In genomic region chr12:12700249-12700648, GRCh38 we compare ENCODE assay signal across 32 cellular contexts. TPM values are rescaled to one million over a fixed set of nuclear protein-coding genes. Genes with fewer than 3 reads are reported as not detected.
"Had no signal": no experiment of that assay in that cellular context is flagged by ENCODE, and none has a peak within 500 bp of the region (broad histone marks: within the 10 kb centered on the region; RNA-seq: fewer than 3 reads in every experiment).

No MANE protein-coding gene starts in this region.

- H3K36me3 ChIP-seq: adrenal gland, cardiac muscle cell, heart left ventricle, ovary, prostate gland, stomach, tibial artery, upper lobe of right lung, WERI-Rb-1 had no signal

- H3K36me3 Mint-ChIP-seq: brain; immature natural killer cell; stimulated activated naive B cell treated with anti-CD40 and anti-IgM and Interleukin-4, amounts not matched to agents 10 μg/mL and 1 μg/mL and 100 μg/mL, for 72 hours had no signal

- H3K4me3 Mint-ChIP-seq: activated CD4-positive, alpha-beta T cell treated with anti-CD3 and anti-CD28 coated beads, Interleukin-2, amount 10 ng/mL, durations not matched to agents 24 days and 14 days; activated CD8-positive, alpha-beta memory T cell treated with anti-CD3 and anti-CD28 coated beads, Interleukin-2, amount 10 ng/mL, durations not matched to agents 7 days and 5 days; activated CD8-positive, alpha-beta T cell treated with anti-CD3 and anti-CD28 coated beads, Interleukin-2, amount 10 ng/mL, durations not matched to agents 7 days and 5 days; activated naive CD4-positive, alpha-beta T cell treated with anti-CD3 and anti-CD28 coated beads for 36 hours; activated naive CD8-positive, alpha-beta T cell treated with anti-CD3 and anti-CD28 coated beads for 36 hours; brain; endodermal cell; immature natural killer cell; nephron; stimulated activated naive B cell treated with anti-CD40 and anti-IgM and Interleukin-4, amounts not matched to agents 10 μg/mL and 1 μg/mL and 100 μg/mL, for 72 hours had no signal

- H3K27ac ChIP-seq: adrenal gland, cardiac muscle cell, heart left ventricle, ovary, prostate gland, skin epidermis, stomach, tibial artery, upper lobe of right lung, WERI-Rb-1 had no signal

- H3K4me3 ChIP-seq: adrenal gland, cardiac muscle cell, heart left ventricle, ovary, prostate gland, skin epidermis, stomach, tibial artery, upper lobe of right lung had no signal

- H3K27me3 ChIP-seq: adrenal gland, cardiac muscle cell, heart left ventricle, ovary, stomach, tibial artery, upper lobe of right lung had no signal

- H3K27me3 Mint-ChIP-seq: activated CD4-positive, alpha-beta T cell treated with anti-CD3 and anti-CD28 coated beads, Interleukin-2, amount 10 ng/mL, durations not matched to agents 24 days and 14 days; activated CD8-positive, alpha-beta memory T cell treated with anti-CD3 and anti-CD28 coated beads, Interleukin-2, amount 10 ng/mL, durations not matched to agents 7 days and 5 days; activated naive CD8-positive, alpha-beta T cell treated with anti-CD3 and anti-CD28 coated beads for 36 hours; stimulated activated naive B cell treated with anti-CD40 and anti-IgM and Interleukin-4, amounts not matched to agents 10 μg/mL and 1 μg/mL and 100 μg/mL, for 72 hours had no signal

- H3K27ac Mint-ChIP-seq: activated CD8-positive, alpha-beta T cell treated with anti-CD3 and anti-CD28 coated beads, Interleukin-2, amount 10 ng/mL, durations not matched to agents 7 days and 5 days; activated naive CD4-positive, alpha-beta T cell treated with anti-CD3 and anti-CD28 coated beads for 36 hours; activated naive CD8-positive, alpha-beta T cell treated with anti-CD3 and anti-CD28 coated beads for 36 hours; brain; endodermal cell; nephron; stimulated activated naive B cell treated with anti-CD40 and anti-IgM and Interleukin-4, amounts not matched to agents 10 μg/mL and 1 μg/mL and 100 μg/mL, for 72 hours had no signal

- H3K4me1 ChIP-seq: prostate gland had no signal

- H3K9me3 Mint-ChIP-seq: activated CD4-positive, alpha-beta T cell treated with anti-CD3 and anti-CD28 coated beads, Interleukin-2, amount 10 ng/mL, durations not matched to agents 24 days and 14 days; activated naive CD8-positive, alpha-beta T cell treated with anti-CD3 and anti-CD28 coated beads for 36 hours; brain; endodermal cell; immature natural killer cell; nephron; stimulated activated naive B cell treated with anti-CD40 and anti-IgM and Interleukin-4, amounts not matched to agents 10 μg/mL and 1 μg/mL and 100 μg/mL, for 72 hours had no signal

- H3K9me3 ChIP-seq: adrenal gland, heart left ventricle, ovary, prostate gland, stomach, tibial artery, upper lobe of right lung had no signal

- DNase-seq: activated CD4-positive, alpha-beta T cell treated with anti-CD3 and anti-CD28 coated beads, Interleukin-2, amount 10 ng/mL, durations not matched to agents 24 days and 14 days; activated CD4-positive, CD25-positive, alpha-beta regulatory T cell treated with anti-CD3 and anti-CD28 coated beads, Interleukin-2, amount 50 U/mL, for 72 hours; activated CD8-positive, alpha-beta memory T cell treated with anti-CD3 and anti-CD28 coated beads, Interleukin-2, amount 10 ng/mL, durations not matched to agents 7 days and 5 days; activated CD8-positive, alpha-beta T cell treated with anti-CD3 and anti-CD28 coated beads, Interleukin-2, amount 10 ng/mL, durations not matched to agents 7 days and 5 days; activated effector memory CD4-positive, alpha-beta T cell treated with anti-CD3 and anti-CD28 coated beads, Interleukin-2, amount 50 U/mL, for 16 hours; activated naive CD4-positive, alpha-beta T cell treated with anti-CD3 and anti-CD28 coated beads for 36 hours; activated naive CD8-positive, alpha-beta T cell treated with anti-CD3 and anti-CD28 coated beads for 36 hours; adrenal gland; aorta; endodermal cell; foreskin fibroblast; heart left ventricle; hypothalamus; immature natural killer cell; kidney; left colon; mammary epithelial cell; ovary; retina; stimulated activated CD4-positive, alpha-beta T cell treated with anti-CD3 and anti-CD28 coated beads, Interleukin-12 subunit alpha, Interleukin-12 subunit beta, amount 100 ng/mL, for 4 hours; stimulated activated CD4-positive, alpha-beta T cell treated with anti-CD3 and anti-CD28 coated beads, Interleukin-4, amount 100 ng/mL, for 1 hour; stimulated activated naive B cell treated with anti-CD40 and anti-IgM and Interleukin-4, amounts not matched to agents 10 μg/mL and 1 μg/mL and 100 μg/mL, for 72 hours; stomach; T-helper 9 cell; tibial artery; upper lobe of right lung; WERI-Rb-1 had no signal

RNA-seq across cellular contexts. Expression of gene GPR19, which starts 4.3 kb away (rescaled TPM):
- total RNA-seq: prostate gland, upper lobe of right lung had no signal
